ENCODE assay signal across 1 cellular context in genomic region chr2:63827749-63828148, GRCh38.
TF ChIP-seq lines count a peak whose summit lies in the region.

No MANE protein-coding gene starts in this region.

TF ChIP-seq in HepG2, 621 proteins besides CTCF, POLR2A, EP300 and RAD21 (continued from another document and continues in another):
- TF ChIP-seq PREB (CRISPR knock-in tag; IDR thresholded peaks at IDR 0.05), result no peak
- TF ChIP-seq NR0B2 (CRISPR knock-in tag; IDR thresholded peaks at IDR 0.05), result no peak
- TF ChIP-seq ZNF367 (CRISPR knock-in tag; IDR thresholded peaks at IDR 0.05; ENCODE audit: borderline replicate concordance), result no peak
- no peak for TF ChIP-seq POLR2G (IDR thresholded peaks at IDR 0.05; ENCODE audit: low read depth, low read length)
- no peak for TF ChIP-seq ZNF639 (CRISPR knock-in tag; conservative IDR thresholded peaks at IDR 0.05)
- TF ChIP-seq CHD4 (IDR thresholded peaks at IDR 0.05; ENCODE audit: borderline replicate concordance, low read length), result no peak
- no peak for TF ChIP-seq ATF7-NPFF (CRISPR knock-in tag; IDR thresholded peaks at IDR 0.05; ENCODE audit: low read depth)
- TF ChIP-seq BRD4 (CRISPR knock-in tag; IDR thresholded peaks at IDR 0.05), result no peak
- TF ChIP-seq TAF15 (IDR thresholded peaks at IDR 0.05; ENCODE audit: low read depth, low read length, poor library complexity, severe bottlenecking), result no peak
- TF ChIP-seq RERE (CRISPR knock-in tag; IDR thresholded peaks at IDR 0.05; ENCODE audit: low read depth), result no peak
- TF ChIP-seq ZNF749 (CRISPR knock-in tag; IDR thresholded peaks at IDR 0.05; ENCODE audit: borderline replicate concordance), result no peak
- TF ChIP-seq SIX4 (CRISPR knock-in tag; IDR thresholded peaks at IDR 0.05), result no peak
- TF ChIP-seq CBX1 (IDR thresholded peaks at IDR 0.05; ENCODE audit: low read depth), result no peak
- no peak for TF ChIP-seq ZFP62 (CRISPR knock-in tag; IDR thresholded peaks at IDR 0.05)
- no peak for TF ChIP-seq E2F5 (CRISPR knock-in tag; conservative IDR thresholded peaks at IDR 0.05)
- TF ChIP-seq ZNF274 (CRISPR knock-in tag; IDR thresholded peaks at IDR 0.05), result no peak
- TF ChIP-seq ZBTB21 (CRISPR knock-in tag; IDR thresholded peaks at IDR 0.05), result no peak
- TF ChIP-seq FOXK1 (CRISPR knock-in tag; IDR thresholded peaks at IDR 0.05; ENCODE audit: borderline replicate concordance, low read depth), result peak; percentile 92
- TF ChIP-seq ZNF331 (CRISPR knock-in tag; IDR thresholded peaks at IDR 0.05), result peak; percentile 50; the same call in 1 of the 2 replicates
- TF ChIP-seq ZBTB25 (CRISPR knock-in tag; IDR thresholded peaks at IDR 0.05), result 0 out of 2 replicates have a peak, but pooled peaks have one; percentile 29
- peak; percentile 62; the same call in 1 of the 2 replicates for TF ChIP-seq PBX2 (CRISPR knock-in tag; IDR thresholded peaks at IDR 0.05)
- no peak for TF ChIP-seq PBX3 (CRISPR knock-in tag; IDR thresholded peaks at IDR 0.05; ENCODE audit: borderline replicate concordance)
- TF ChIP-seq RFX1 (IDR thresholded peaks at IDR 0.05), result no peak
- TF ChIP-seq CREB1 (IDR thresholded peaks at IDR 0.05), result no peak
- TF ChIP-seq CREB1 (CRISPR knock-in tag; IDR thresholded peaks at IDR 0.05), result 0 out of 2 replicates have a peak, but pooled peaks have one; percentile 22
- no peak for TF ChIP-seq USF2 (IDR thresholded peaks at IDR 0.05; ENCODE audit: low read depth, low read length)
- TF ChIP-seq USF2 (CRISPR knock-in tag; IDR thresholded peaks at IDR 0.05; ENCODE audit: borderline replicate concordance), result no peak
- no peak for TF ChIP-seq ZNF563 (CRISPR knock-in tag; IDR thresholded peaks at IDR 0.05)
- TF ChIP-seq FOXM1 (CRISPR knock-in tag; IDR thresholded peaks at IDR 0.05), result no peak
- peak; percentile 39; the same call in 1 of the 2 replicates for TF ChIP-seq NR2F2 (IDR thresholded peaks at IDR 0.05; ENCODE audit: borderline replicate concordance, low read depth)
- no peak for TF ChIP-seq ZNF616 (CRISPR knock-in tag; IDR thresholded peaks at IDR 0.05; ENCODE audit: low read depth)
- no peak; the same call in 1 of the 2 replicates for TF ChIP-seq FOSL1 (CRISPR knock-in tag; IDR thresholded peaks at IDR 0.05; ENCODE audit: borderline replicate concordance)
- peak; percentile 48; the same call in 1 of the 2 replicates for TF ChIP-seq ZNF12 (CRISPR knock-in tag; IDR thresholded peaks at IDR 0.05)
- no peak for TF ChIP-seq SOX6 (IDR thresholded peaks at IDR 0.05)
- peak; percentile 86 for TF ChIP-seq SOX6 (CRISPR knock-in tag; IDR thresholded peaks at IDR 0.05)
- no peak for TF ChIP-seq ZNF720 (CRISPR knock-in tag; IDR thresholded peaks at IDR 0.05)
- TF ChIP-seq CREB3 (CRISPR knock-in tag; IDR thresholded peaks at IDR 0.05), result no peak
- no peak for TF ChIP-seq NR2C2 (CRISPR knock-in tag; IDR thresholded peaks at IDR 0.05; ENCODE audit: borderline replicate concordance)
- TF ChIP-seq THRA (CRISPR knock-in tag; IDR thresholded peaks at IDR 0.05; ENCODE audit: borderline replicate concordance), result peak; percentile 37; the same call in 1 of the 2 replicates
- TF ChIP-seq ZNF550 (CRISPR knock-in tag; IDR thresholded peaks at IDR 0.05; ENCODE audit: borderline replicate concordance), result no peak
- TF ChIP-seq MTA3 (CRISPR knock-in tag; IDR thresholded peaks at IDR 0.05), result no peak
- TF ChIP-seq ATF3 (CRISPR knock-in tag; IDR thresholded peaks at IDR 0.05), result peak; percentile 82
- TF ChIP-seq MED8 (CRISPR knock-in tag; IDR thresholded peaks at IDR 0.05; ENCODE audit: insufficient replicate concordance), result no peak
- TF ChIP-seq ZNF577 (CRISPR knock-in tag; IDR thresholded peaks at IDR 0.05; ENCODE audit: borderline replicate concordance, low read depth), result no peak
- no peak for TF ChIP-seq EHMT2 (IDR thresholded peaks at IDR 0.05; ENCODE audit: borderline replicate concordance, low read depth, low read length)
- no peak for TF ChIP-seq JDP2 (CRISPR knock-in tag; IDR thresholded peaks at IDR 0.05; ENCODE audit: borderline replicate concordance)
- TF ChIP-seq ZNF784 (CRISPR knock-in tag; IDR thresholded peaks at IDR 0.05; ENCODE audit: borderline replicate concordance), result no peak
